Comparison of ENCODE assay signal across 1 cellular context in the genomic region with DNA sequence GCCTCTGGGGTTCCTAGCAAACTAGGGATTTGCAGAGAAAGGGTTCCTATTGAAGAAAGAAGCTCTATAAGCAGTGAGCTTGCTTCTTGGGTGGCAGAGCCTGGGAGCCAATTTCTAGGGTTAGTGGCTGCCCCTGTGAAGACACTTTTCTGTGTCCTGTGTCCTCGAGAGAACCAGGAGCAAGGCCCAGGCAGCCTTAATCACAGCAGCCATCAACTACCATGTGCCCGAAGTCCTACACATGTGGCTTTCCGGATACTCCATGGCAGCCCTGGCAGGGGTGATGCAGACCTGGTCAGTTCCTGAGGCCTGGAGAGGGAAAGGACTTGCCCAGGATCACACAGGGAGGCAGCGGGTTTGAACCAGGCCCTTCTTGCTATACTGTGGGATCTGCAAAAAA.
TF ChIP-seq lines count a peak whose summit lies in the region.

No MANE protein-coding gene starts in this region.

TF ChIP-seq in IMR-90, 13 proteins besides CTCF, POLR2A, EP300 and RAD21:
- TF ChIP-seq USF2 (IDR thresholded peaks at IDR 0.05; ENCODE audit: low read depth, low read length) (no peak), MXI1 (IDR thresholded peaks at IDR 0.05; ENCODE audit: borderline replicate concordance, low read depth, low read length) (no peak), BHLHE40 (IDR thresholded peaks at IDR 0.05; ENCODE audit: low read depth, low read length) (no peak), RFX5 (IDR thresholded peaks at IDR 0.05; ENCODE audit: low read depth, low read length) (no peak), CHD1 (IDR thresholded peaks at IDR 0.05; ENCODE audit: low read depth, low read length) (no peak), CEBPB (IDR thresholded peaks at IDR 0.05; ENCODE audit: low read depth, low read length) (no peak), FOS (IDR thresholded peaks at IDR 0.05; ENCODE audit: low read depth, low read length) (no peak), SMC3 (IDR thresholded peaks at IDR 0.05; ENCODE audit: low read depth, low read length) (no peak), RCOR1 (IDR thresholded peaks at IDR 0.05; ENCODE audit: insufficient replicate concordance, low read length) (no peak), MAZ (IDR thresholded peaks at IDR 0.05; ENCODE audit: borderline replicate concordance, low read depth, low read length) (no peak), MAFK (IDR thresholded peaks at IDR 0.05; ENCODE audit: low read depth, low read length) (no peak), NFE2L2 (IDR thresholded peaks at IDR 0.05; ENCODE audit: low read depth, low read length) (no peak), ELK1 (IDR thresholded peaks at IDR 0.05; ENCODE audit: borderline replicate concordance, low read depth, low read length) (no peak)
